8 cellular contexts compared by ENCODE assay signal in the genomic region with DNA sequence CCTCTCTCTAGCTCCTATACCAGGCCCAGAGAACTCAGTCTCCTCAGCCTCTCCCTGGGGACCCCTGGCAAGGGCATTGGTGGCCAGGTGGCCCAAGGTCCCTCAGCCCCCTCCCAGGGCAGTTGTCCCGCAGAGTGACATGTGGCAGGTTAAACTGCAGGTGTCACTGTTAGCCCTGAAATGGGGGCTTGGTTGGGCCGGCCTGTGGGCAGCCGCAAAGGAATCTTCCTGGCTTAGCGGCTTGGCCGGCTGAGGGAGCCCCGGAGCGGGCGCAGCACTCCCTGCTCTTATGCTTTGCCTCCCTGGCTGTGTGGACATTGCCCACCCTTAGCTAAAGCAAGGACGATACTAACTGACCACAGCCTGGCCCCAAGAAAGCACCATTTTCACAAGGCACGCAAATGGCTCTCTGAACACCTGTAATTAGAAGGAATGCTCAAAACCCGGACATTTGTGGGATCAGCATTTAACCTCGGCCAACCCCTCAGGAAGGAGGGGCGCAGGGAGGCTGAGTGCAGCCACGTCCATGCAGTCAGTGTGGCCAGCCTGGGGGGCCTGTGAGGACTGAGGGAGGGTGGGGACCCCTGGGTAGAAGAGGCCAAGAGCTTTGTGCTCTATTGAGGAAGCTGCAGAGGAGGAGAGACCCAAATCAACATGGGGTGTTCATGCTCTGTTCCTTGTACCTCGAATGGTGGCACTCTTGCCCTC.
DNase-seq lines count a peak whose midpoint lies in the region; ATAC-seq, FAIRE-seq and TF ChIP-seq lines count a peak whose summit lies in the region.

No MANE protein-coding gene starts in this region.

- POLR2A ChIA-PET in activated naive CD8-positive, alpha-beta T cell treated with anti-CD3 and anti-CD28 coated beads, Interleukin-2, amount 10 ng/mL, durations not matched to agents 7 days and 5 days (lab: Charles Lee), result no interaction called here

- H3K4me1 Mint-ChIP-seq in activated naive CD8-positive, alpha-beta T cell treated with anti-CD3 and anti-CD28 coated beads, Interleukin-2, amount 10 ng/mL, durations not matched to agents 7 days and 5 days, result peaks cover 7% of the 10 kb centered on the region

- in situ Hi-C loops in ACHN (cut with HindIII; ENCODE audit: low pct_ligation_motif_present, low pct_unique_long_range_greater_than_20kb, low sequenced_read_pairs), result no loop called here

- intact Hi-C loops in kidney (cut with DNase I), result no loop called here

- H3K36me3 ChIP-seq in kidney (ENCODE audit: control insufficient read depth in 1 of 2, insufficient read depth in 2 of 2, low read length in 2 of 2), result no peaks in the 10 kb centered on the region
- no peaks in the 10 kb centered on the region for H3K36me3 ChIP-seq in upper lobe of left lung

- no peaks in the 10 kb centered on the region for H3K9me3 Mint-ChIP-seq in activated naive CD8-positive, alpha-beta T cell treated with anti-CD3 and anti-CD28 coated beads, Interleukin-2, amount 10 ng/mL, durations not matched to agents 7 days and 5 days

- H3K4me3 ChIP-seq in kidney (ENCODE audit: low read length in 2 of 2), result no peak overlapping the region
- H3K4me3 ChIP-seq in upper lobe of left lung, result no peak overlapping the region

- DNase-seq in ACHN (peak; percentile 64), NCI-H526 treated with DMSO at 0.1 percent for 48 hours (lab: John Stamatoyannopoulos, UW) (peak; percentile 58), kidney (no peak), upper lobe of left lung (peak; percentile 48 to 70)
- DNase-seq in activated naive CD8-positive, alpha-beta T cell treated with anti-CD3 and anti-CD28 coated beads, Interleukin-2, amount 10 ng/mL, durations not matched to agents 7 days and 5 days, result peak; percentile 58

- TF ChIP-seq CTCF in GM12874 (IDR thresholded peaks at IDR 0.05; ENCODE audit: insufficient read depth, low read depth, low read length) (peak; percentile 50; the same call in 1 of the 2 replicates), kidney (IDR thresholded peaks at IDR 0.05; ENCODE audit: borderline replicate concordance, extremely low read depth, insufficient read depth) (peak; percentile 57), upper lobe of left lung (IDR thresholded peaks at IDR 0.05) (peak in 4 of 6 experiments; percentile 25 to 66 (median 56))

- WGBS in upper lobe of left lung, 2 donors, result 19 to 24% methylated on average over 13 to 14 of the region's 15 CpGs

- no peak for TF ChIP-seq EP300 in upper lobe of left lung (IDR thresholded peaks at IDR 0.05)

- peaks cover 0 to 5% (median 0%) of the 10 kb centered on the region in 4 donors for H3K27me3 ChIP-seq in upper lobe of left lung

- H3K4me3 Mint-ChIP-seq in activated naive CD8-positive, alpha-beta T cell treated with anti-CD3 and anti-CD28 coated beads, Interleukin-2, amount 10 ng/mL, durations not matched to agents 7 days and 5 days, result no peak overlapping the region

- no peak overlapping the region for H3K9ac ChIP-seq in kidney (ENCODE audit: low read length in 2 of 2)

- H3K4me1 ChIP-seq in kidney (ENCODE audit: control insufficient read depth in 1 of 2, insufficient read depth in 1 of 2, low read depth in 1 of 2, low read length in 2 of 2), result no peaks in the 10 kb centered on the region
- H3K4me1 ChIP-seq in upper lobe of left lung, result peaks cover 0 to 7% (median 0%) of the 10 kb centered on the region in 4 donors

- FAIRE-seq in kidney (lab: Jason Lieb, UNC), result no peak

- H3K9me3 ChIP-seq in kidney (ENCODE audit: control insufficient read depth in 1 of 2, low read length in 2 of 2), result no peaks in the 10 kb centered on the region
- H3K9me3 ChIP-seq in upper lobe of left lung, result no peaks in the 10 kb centered on the region

- H3K27ac ChIP-seq in kidney (ENCODE audit: low read depth in 2 of 2, low read length in 2 of 2) (no peak overlapping the region), upper lobe of left lung (no peak overlapping the region)

- no peaks in the 10 kb centered on the region for H3K36me3 Mint-ChIP-seq in activated naive CD8-positive, alpha-beta T cell treated with anti-CD3 and anti-CD28 coated beads, Interleukin-2, amount 10 ng/mL, durations not matched to agents 7 days and 5 days

- no peak for TF ChIP-seq POLR2A in upper lobe of left lung (IDR thresholded peaks at IDR 0.05)

- H3K27me3 Mint-ChIP-seq in activated naive CD8-positive, alpha-beta T cell treated with anti-CD3 and anti-CD28 coated beads, Interleukin-2, amount 10 ng/mL, durations not matched to agents 7 days and 5 days, result peaks cover 25% of the 10 kb centered on the region

- ATAC-seq in HG02981 (IDR thresholded peaks at IDR 0.05; ENCODE audit: unreplicated experiment) (peak; percentile 64), upper lobe of left lung (ENCODE audit: low FRiP score in 2 of 2) (peak; percentile 24 to 31), HG02970 (IDR thresholded peaks at IDR 0.05; ENCODE audit: low FRiP score, unreplicated experiment) (no peak)
- peak; percentile 68 for ATAC-seq in activated naive CD8-positive, alpha-beta T cell treated with anti-CD3 and anti-CD28 coated beads, Interleukin-2, amount 10 ng/mL, durations not matched to agents 7 days and 5 days (ENCODE audit: low read depth)

- H3K27ac Mint-ChIP-seq in activated naive CD8-positive, alpha-beta T cell treated with anti-CD3 and anti-CD28 coated beads, Interleukin-2, amount 10 ng/mL, durations not matched to agents 7 days and 5 days, result no peak overlapping the region
